Comparison of ENCODE assay signal across 16 cellular contexts in genomic region chr1:175384546-175384945, GRCh38.
DNase-seq lines count a peak whose midpoint lies in the region; ATAC-seq and TF ChIP-seq lines count a peak whose summit lies in the region.
"Had no signal": no experiment of that assay in that cellular context is flagged by ENCODE, and none has a peak within 500 bp of the region (broad histone marks: within the 10 kb centered on the region; RNA-seq: fewer than 3 reads in every experiment).

No MANE protein-coding gene starts in this region.

- H3K9me3 Mint-ChIP-seq in endothelial cell (ENCODE audit: unreplicated experiment), result no peaks in the 10 kb centered on the region
- H3K9me3 Mint-ChIP-seq: CD4-positive, alpha-beta T cell; CD8-positive, alpha-beta T cell had no signal

- DNase-seq in DMS 273 treated with DMSO at 0.1 percent for 48 hours (lab: John Stamatoyannopoulos, UW) (peak; percentile 8), T-helper 17 cell (no peak), mucosa of descending colon (no peak), iPS-NIHi7 (ENCODE audit: extremely low spot score) (no peak), endothelial cell (ENCODE audit: low spot score) (no peak)
- DNase-seq: 8988T; ACHN; Caco-2; Calu3; CD4-positive, alpha-beta T cell; CD8-positive, alpha-beta T cell; DMS79 treated with DMSO at 0.1 percent for 48 hours; GDM1 had no signal

- H3K4me3 ChIP-seq in mucosa of descending colon, result no peak overlapping the region
- H3K4me3 ChIP-seq: BLaER1 treated with 17β-estradiol and CSF1 and Interleukin-3, amounts not matched to agents 10 nM and 100 nM; GM12878 had no signal

- H3K27ac Mint-ChIP-seq in T-helper 17 cell (no peak overlapping the region), endothelial cell (ENCODE audit: unreplicated experiment) (no peak overlapping the region)
- H3K27ac Mint-ChIP-seq: B cell; CD4-positive, alpha-beta T cell; CD8-positive, alpha-beta T cell had no signal

- H3K4me3 Mint-ChIP-seq in T-helper 17 cell, result peak overlapping the region; percentile 19
- no peak overlapping the region for H3K4me3 Mint-ChIP-seq in endothelial cell (ENCODE audit: unreplicated experiment)
- H3K4me3 Mint-ChIP-seq: B cell; CD4-positive, alpha-beta T cell; CD8-positive, alpha-beta T cell had no signal

- H3K27me3 Mint-ChIP-seq in T-helper 17 cell, result peaks cover 58% of the 10 kb centered on the region
- H3K27me3 Mint-ChIP-seq in endothelial cell (ENCODE audit: unreplicated experiment), result peaks cover 8% of the 10 kb centered on the region
- H3K27me3 Mint-ChIP-seq: B cell had no signal

- H3K4me1 ChIP-seq in mucosa of descending colon (ENCODE audit: low read depth), result no peaks in the 10 kb centered on the region
- H3K4me1 ChIP-seq: BLaER1 treated with 17β-estradiol and CSF1 and Interleukin-3, amounts not matched to agents 10 nM and 100 nM; Caco-2 had no signal

- H3K36me3 Mint-ChIP-seq in T-helper 17 cell (ENCODE audit: low read depth), result no peaks in the 10 kb centered on the region
- peaks cover 4% of the 10 kb centered on the region for H3K36me3 Mint-ChIP-seq in endothelial cell (ENCODE audit: low read depth, unreplicated experiment)
- H3K36me3 Mint-ChIP-seq: CD8-positive, alpha-beta T cell had no signal

- no peaks in the 10 kb centered on the region for H3K36me3 ChIP-seq in mucosa of descending colon (ENCODE audit: low read depth)
- H3K36me3 ChIP-seq: BLaER1 treated with 17β-estradiol and CSF1 and Interleukin-3, amounts not matched to agents 10 nM and 100 nM had no signal

- intact Hi-C loops in mucosa of descending colon (cut with DNase I, micrococcal nuclease), result no loop called here

- H3K9me3 ChIP-seq in T-helper 17 cell (ENCODE audit: control insufficient read depth, low read length, poor library complexity, severe bottlenecking), result no peaks in the 10 kb centered on the region
- H3K9me3 ChIP-seq in mucosa of descending colon, result no peaks in the 10 kb centered on the region
- H3K9me3 ChIP-seq: BLaER1 treated with 17β-estradiol and CSF1 and Interleukin-3, amounts not matched to agents 10 nM and 100 nM; Caco-2 had no signal

- ATAC-seq in T-helper 17 cell (no peak), mucosa of descending colon (no peak)
- ATAC-seq: CD8-positive, alpha-beta T cell; GM12878 had no signal

- H3K4me1 Mint-ChIP-seq in T-helper 17 cell (peaks cover 6% of the 10 kb centered on the region), endothelial cell (ENCODE audit: unreplicated experiment) (peaks cover 24% of the 10 kb centered on the region)
- H3K4me1 Mint-ChIP-seq: B cell had no signal

- TF ChIP-seq CTCF in mucosa of descending colon (IDR thresholded peaks at IDR 0.05) (no peak), endothelial cell (IDR thresholded peaks at IDR 0.05; ENCODE audit: unreplicated experiment) (no peak)
